29 cellular contexts compared by ENCODE assay signal in the genomic region with DNA sequence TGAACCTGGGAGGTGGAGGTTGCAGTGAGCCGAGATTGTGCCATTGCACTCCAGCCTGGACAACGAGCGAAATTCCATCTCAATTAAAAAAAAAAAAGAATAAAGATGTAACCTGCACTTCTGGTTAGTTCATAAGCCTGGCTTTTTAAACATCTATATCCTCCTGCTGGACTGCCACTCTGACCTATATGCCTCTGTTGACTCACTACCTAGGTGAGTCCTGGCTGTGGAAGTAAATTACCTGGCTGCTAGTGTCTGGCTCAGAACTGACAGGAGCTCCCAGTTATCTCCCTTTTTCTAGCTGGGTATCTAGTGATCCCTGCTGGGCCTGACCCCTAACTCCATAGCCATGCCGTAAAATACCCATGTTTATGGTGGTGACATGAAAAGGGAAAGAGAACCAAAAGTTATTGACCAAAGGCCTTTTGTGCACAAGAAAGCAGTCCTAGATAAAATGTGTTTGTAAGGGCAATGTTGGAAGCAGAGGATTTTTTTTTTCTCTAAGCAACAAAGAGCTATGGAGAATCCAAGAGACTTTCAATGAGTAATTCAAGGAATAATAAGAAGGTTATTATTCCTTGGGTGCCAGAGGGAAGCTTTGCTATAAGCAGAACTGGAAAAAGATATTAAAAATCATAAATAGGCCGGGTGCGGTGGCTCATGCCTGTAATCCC. TPM values are rescaled to one million over a fixed set of nuclear protein-coding genes. Genes with fewer than 3 reads are reported as not detected.
DNase-seq lines count a peak whose midpoint lies in the region; TF ChIP-seq lines count a peak whose summit lies in the region.
"Had no signal": no experiment of that assay in that cellular context is flagged by ENCODE, and none has a peak within 500 bp of the region (broad histone marks: within the 10 kb centered on the region; RNA-seq: fewer than 3 reads in every experiment).

No MANE protein-coding gene starts in this region.

- no peaks in the 10 kb centered on the region for H3K27me3 ChIP-seq in CD8-positive, alpha-beta memory T cell (ENCODE audit: insufficient read depth, low read length, poor library complexity, severe bottlenecking)
- no peaks in the 10 kb centered on the region for H3K27me3 ChIP-seq in endodermal cell (ENCODE audit: control insufficient read depth, insufficient read depth, low read length, poor library complexity, severe bottlenecking)
- H3K27me3 ChIP-seq: dorsolateral prefrontal cortex, left lung, neutrophil, right lobe of liver, spleen, tibial artery, vagina had no signal

- no peaks in the 10 kb centered on the region for H3K9me3 ChIP-seq in CD8-positive, alpha-beta memory T cell (ENCODE audit: low read length)
- H3K9me3 ChIP-seq in endodermal cell (ENCODE audit: control insufficient read depth, low read length), result peaks cover 6% of the 10 kb centered on the region
- H3K9me3 ChIP-seq: left lung, neutrophil, prostate gland, right lobe of liver, tibial artery, vagina had no signal

- peaks cover 0 to 1% (median 0%) of the 10 kb centered on the region in 3 donors for H3K36me3 Mint-ChIP-seq in CD8-positive, alpha-beta memory T cell
- H3K36me3 Mint-ChIP-seq in endodermal cell (ENCODE audit: low read depth) (peaks cover 18% of the 10 kb centered on the region), nephron progenitor cell (ENCODE audit: low read depth) (peaks cover 38% of the 10 kb centered on the region)

- POLR2A ChIA-PET in CD8-positive, alpha-beta memory T cell (lab: Charles Lee), result interaction anchor here (0.7 to 1.5 kb wide), 2 partner anchors 10 to 29 kb away, joined by 3 to 4 read pairs; no protein-coding TSS in a partner anchor

- H3K4me3 ChIP-seq in CD8-positive, alpha-beta memory T cell (ENCODE audit: low read length), result no peak overlapping the region
- no peak overlapping the region for H3K4me3 ChIP-seq in endodermal cell (ENCODE audit: low read length)
- H3K4me3 ChIP-seq: dorsolateral prefrontal cortex, left lung, prostate gland, right lobe of liver, spleen, tibial artery, vagina had no signal

- H3K36me3 ChIP-seq in CD8-positive, alpha-beta memory T cell (ENCODE audit: insufficient read depth, low read length), result no peaks in the 10 kb centered on the region
- peaks cover 3% of the 10 kb centered on the region for H3K36me3 ChIP-seq in endodermal cell (ENCODE audit: control insufficient read depth, insufficient read depth, low read length)
- H3K36me3 ChIP-seq: left lung, neutrophil, prostate gland, right lobe of liver, spleen, tibial artery, vagina, WERI-Rb-1 had no signal

- no peaks in the 10 kb centered on the region for H3K9me3 Mint-ChIP-seq in CD8-positive, alpha-beta memory T cell
- H3K9me3 Mint-ChIP-seq in endodermal cell, result peaks cover 7% of the 10 kb centered on the region
- H3K9me3 Mint-ChIP-seq in nephron progenitor cell, result peaks cover 14% of the 10 kb centered on the region
- H3K9me3 Mint-ChIP-seq: activated T-cell treated with anti-CD3 and anti-CD28 coated beads, Interleukin-2, amount 50 U/mL, for 4 hours had no signal

- H3K4me3 Mint-ChIP-seq in CD8-positive, alpha-beta memory T cell, result peak overlapping the region in 2 of 7 donors; percentile 24 to 37
- H3K4me3 Mint-ChIP-seq in endodermal cell (no peak overlapping the region), nephron progenitor cell (no peak overlapping the region)
- H3K4me3 Mint-ChIP-seq: activated T-cell treated with anti-CD3 and anti-CD28 coated beads, Interleukin-2, amount 50 U/mL, for 4 hours had no signal

- H3K27me3 Mint-ChIP-seq in CD8-positive, alpha-beta memory T cell, result no peaks in the 10 kb centered on the region
- H3K27me3 Mint-ChIP-seq in endodermal cell (ENCODE audit: insufficient read depth) (no peaks in the 10 kb centered on the region), nephron progenitor cell (ENCODE audit: low read depth, poor library complexity) (no peaks in the 10 kb centered on the region)
- H3K27me3 Mint-ChIP-seq: activated CD8-positive, alpha-beta memory T cell treated with anti-CD3 and anti-CD28 coated beads, Interleukin-2, amount 10 ng/mL, durations not matched to agents 7 days and 5 days had no signal

- H3K4me1 ChIP-seq in CD8-positive, alpha-beta memory T cell (ENCODE audit: insufficient read depth, low read length), result peaks cover 24% of the 10 kb centered on the region
- H3K4me1 ChIP-seq in endodermal cell (ENCODE audit: control insufficient read depth, insufficient read depth, low read length), result no peaks in the 10 kb centered on the region
- H3K4me1 ChIP-seq: left lung, prostate gland, right lobe of liver, tibial artery, vagina had no signal

- H3K27ac ChIP-seq in CD8-positive, alpha-beta memory T cell (ENCODE audit: low read depth, low read length), result no peak overlapping the region
- no peak overlapping the region for H3K27ac ChIP-seq in endodermal cell (ENCODE audit: low read depth, low read length)
- H3K27ac ChIP-seq: dorsolateral prefrontal cortex, left lung, neutrophil, prostate gland, right lobe of liver, spleen, tibial artery, vagina, WERI-Rb-1 had no signal

- H3K4me1 Mint-ChIP-seq in CD8-positive, alpha-beta memory T cell, result peaks cover 35 to 48% (median 39%) of the 10 kb centered on the region in 3 donors
- H3K4me1 Mint-ChIP-seq in endodermal cell (no peaks in the 10 kb centered on the region), nephron progenitor cell (no peaks in the 10 kb centered on the region)

- DNase-seq in CD8-positive, alpha-beta memory T cell, result no peak
- DNase-seq in SK-MEL-5 (ENCODE audit: low read depth, low spot score) (peak; percentile 55), endodermal cell (no peak), nephron progenitor cell (no peak), G401 (ENCODE audit: low spot score) (no peak), NCI-H748 treated with DMSO at 0.1 percent for 48 hours (lab: John Stamatoyannopoulos, UW) (no peak), NCI-H1694 treated with DMSO at 0.1 percent for 48 hours (lab: John Stamatoyannopoulos, UW) (no peak)
- DNase-seq: activated naive CD4-positive, alpha-beta T cell; DMS79 treated with DMSO at 0.1 percent for 48 hours; dorsolateral prefrontal cortex; GF-D8; Kasumi-1; left lung; mesenchymal stem cell; MV-4-11; NCI-H1694; NCI-H446 treated with DMSO at 0.1 percent for 48 hours; NCI-H82; right lobe of liver; spleen; SW 1271; T1000; tibial artery; WERI-Rb-1 had no signal

- peak overlapping the region in 6 of 8 donors; percentile 67 to 94 (median 86) for H3K27ac Mint-ChIP-seq in CD8-positive, alpha-beta memory T cell
- H3K27ac Mint-ChIP-seq in endodermal cell, result peak overlapping the region; percentile 37
- H3K27ac Mint-ChIP-seq in nephron progenitor cell, result peak overlapping the region; percentile 44

- 96 to 100% methylated on average over 2 to 6 of the region's 6 CpGs for WGBS in endodermal cell (ENCODE audit: insufficient coverage in 1 of 2, insufficient read length in 1 of 2), 2 experiments

- in situ Hi-C loops in SK-MEL-5 (cut with HindIII; ENCODE audit: low pct_unique_long_range_greater_than_20kb, low sequenced_read_pairs), result no loop called here
- in situ Hi-C loops in G401 (cut with HindIII; ENCODE audit: low sequenced_read_pairs), result no loop called here

- no peak overlapping the region for H3K9ac ChIP-seq in endodermal cell (ENCODE audit: extremely low read depth, low read length, poor library complexity, severe bottlenecking)

- TF ChIP-seq CTCF in endodermal cell (conservative IDR thresholded peaks at IDR 0.05) (no peak), nephron progenitor cell (IDR thresholded peaks at IDR 0.05) (no peak)

- CTCF ChIA-PET in CD8-positive, alpha-beta memory T cell (lab: Charles Lee), result interaction anchor here (1.0 to 3.0 kb wide), 5 partner anchors 8 to 165 kb away, joined by 3 to 10 read pairs (median 5); a partner anchor contains a TSS

RNA-seq across cellular contexts. Expression of a gene that starts 10.4 kb away (rescaled TPM):
- total RNA-seq in CD8-positive, alpha-beta memory T cell, result 100 to 1,000 TPM; 189 to 195 TPM
- 115 TPM for polyA plus RNA-seq in CD8-positive, alpha-beta memory T cell
- total RNA-seq in SK-MEL-5 (2014; rRNA removed; shearing (Covaris generic)), result 355 and 386 TPM in 2 replicates
- 263 and 324 TPM in 2 replicates for polyA plus RNA-seq in SK-MEL-5 (2015; cell fraction: cytosol; rRNA removed)
- 108 and 124 TPM in 2 replicates for polyA plus RNA-seq in SK-MEL-5 (2015; cell fraction: nucleus; rRNA removed)
- total RNA-seq in endodermal cell, result 100 to 1,000 TPM; 176 to 183 TPM
- polyA plus RNA-seq in endodermal cell (2013, experiment 1 of 2), result 143 TPM
- 141 TPM for polyA plus RNA-seq in endodermal cell (2013, experiment 2 of 2)
- 45.0 and 45.8 TPM in 2 replicates for total RNA-seq in G401 (2014; rRNA removed; shearing (Covaris generic))

RNA-seq across cellular contexts. Expression of a gene that starts 40.8 kb away (rescaled TPM):
- total RNA-seq in CD8-positive, alpha-beta memory T cell, result 10 to 100 TPM; 39.9 to 41.5 TPM
- polyA plus RNA-seq in CD8-positive, alpha-beta memory T cell, result 33.5 TPM
- 80.7 and 91.6 TPM in 2 replicates for total RNA-seq in SK-MEL-5 (2014; rRNA removed; shearing (Covaris generic))
- 38.7 and 57.5 TPM in 2 replicates for polyA plus RNA-seq in SK-MEL-5 (2015; cell fraction: cytosol; rRNA removed)
- 37.8 and 41.8 TPM in 2 replicates for polyA plus RNA-seq in SK-MEL-5 (2015; cell fraction: nucleus; rRNA removed)
- 10 to 100 TPM; 74.5 to 75.1 TPM for total RNA-seq in endodermal cell
- 63.9 TPM for polyA plus RNA-seq in endodermal cell (2013, experiment 1 of 2)
- polyA plus RNA-seq in endodermal cell (2013, experiment 2 of 2), result 57.4 TPM
- total RNA-seq in G401 (2014; rRNA removed; shearing (Covaris generic)), result 41.4 and 65.0 TPM in 2 replicates

RNA-seq across cellular contexts. Expression of a gene that starts 53.3 kb away (rescaled TPM):
- under 1 TPM; 0.27 to 0.37 TPM for total RNA-seq in CD8-positive, alpha-beta memory T cell
- 0.47 TPM for polyA plus RNA-seq in CD8-positive, alpha-beta memory T cell
- total RNA-seq in SK-MEL-5 (2014; rRNA removed; shearing (Covaris generic)), result not detected in 2 replicates
- polyA plus RNA-seq in SK-MEL-5 (2015; cell fraction: cytosol; rRNA removed), result not detected in 2 replicates
- polyA plus RNA-seq in SK-MEL-5 (2015; cell fraction: nucleus; rRNA removed), result 0.09 and 0.34 TPM in 2 replicates
- 1 to 10 TPM in 1 of 2 donors, under 1 TPM in 1; 0.37 to 1.3 TPM for total RNA-seq in endodermal cell
- polyA plus RNA-seq in endodermal cell (2013, experiment 1 of 2), result 0.53 TPM
- 0.62 TPM for polyA plus RNA-seq in endodermal cell (2013, experiment 2 of 2)
- not detected in 2 replicates for total RNA-seq in G401 (2014; rRNA removed; shearing (Covaris generic))
